ENCODE assay signal across 11 cellular contexts in genomic region chr11:128448487-128448886, GRCh38.
A peak's percentile ranks its signal among the peaks of the same experiment; 100 is the strongest.
DNase-seq lines count a peak whose midpoint lies in the region; ATAC-seq and TF ChIP-seq lines count a peak whose summit lies in the region.
"Had no signal": no experiment of that assay in that cellular context is flagged by ENCODE, and none has a peak within 500 bp of the region (broad histone marks: within the 10 kb centered on the region; RNA-seq: fewer than 3 reads in every experiment).

No MANE protein-coding gene starts in this region.

- DNase-seq in activated T-cell treated with anti-CD3 and anti-CD28 coated beads, Interleukin-2, amount 50 U/mL, for 72 hours: no peak
- DNase-seq in activated T-cell treated with anti-CD3 and anti-CD28 coated beads, Interleukin-2, amount 50 U/mL, for 48 hours: no peak
- DNase-seq in WTC11 (ENCODE audit: low spot score): no peak
- DNase-seq in islet precursor cell: peak; percentile 97
- DNase-seq in type B pancreatic cell (ENCODE audit: extremely low spot score, unreplicated experiment): no peak
- DNase-seq in anterior cingulate cortex (lab: John Stamatoyannopoulos, UW): no peak
- DNase-seq in tibial nerve (ENCODE audit: low spot score in 2 of 2): no peak
- DNase-seq: NCI-H2171; stimulated activated CD4-positive, alpha-beta T cell treated with anti-CD3 and anti-CD28 coated beads, Interleukin-2, amount 100 ng/mL, for 24 hours had no signal

- no peaks in the 10 kb centered on the region for H3K27me3 Mint-ChIP-seq in activated T-cell treated with anti-CD3 and anti-CD28 coated beads, Interleukin-2, amount 50 U/mL, for 72 hours (ENCODE audit: low read depth)
- H3K27me3 Mint-ChIP-seq in WTC11 (ENCODE audit: low read depth) (no peaks in the 10 kb centered on the region), type B pancreatic cell (peaks cover 6% of the 10 kb centered on the region)
- H3K27me3 Mint-ChIP-seq: B cell had no signal

- peak overlapping the region; percentile 71 for H3K27ac Mint-ChIP-seq in activated T-cell treated with anti-CD3 and anti-CD28 coated beads, Interleukin-2, amount 50 U/mL, for 72 hours
- no peak overlapping the region for H3K27ac Mint-ChIP-seq in WTC11
- H3K27ac Mint-ChIP-seq in type B pancreatic cell: peak overlapping the region; percentile 29
- H3K27ac Mint-ChIP-seq: B cell had no signal

- TF ChIP-seq CTCF in WTC11 (IDR thresholded peaks at IDR 0.05) (no peak), type B pancreatic cell (conservative IDR thresholded peaks at IDR 0.05) (no peak), tibial nerve (IDR thresholded peaks at IDR 0.05) (no peak)

- no peaks in the 10 kb centered on the region for H3K36me3 ChIP-seq in tibial nerve

- peak overlapping the region in 1 of 4 donors; percentile 47 for H3K27ac ChIP-seq in tibial nerve

- H3K4me3 ChIP-seq in tibial nerve: no peak overlapping the region

- CTCF ChIA-PET in WTC11 (lab: Charles Lee): no interaction called here

- no peaks in the 10 kb centered on the region for H3K27me3 ChIP-seq in tibial nerve

- H3K36me3 Mint-ChIP-seq in activated T-cell treated with anti-CD3 and anti-CD28 coated beads, Interleukin-2, amount 50 U/mL, for 72 hours (ENCODE audit: insufficient read depth in 2 of 2): peaks cover 5 to 15% of the 10 kb centered on the region in 2 donors
- H3K36me3 Mint-ChIP-seq in WTC11 (no peaks in the 10 kb centered on the region), type B pancreatic cell (no peaks in the 10 kb centered on the region)

- TF ChIP-seq EP300 in tibial nerve (IDR thresholded peaks at IDR 0.05): no peak

- peaks cover 0 to 8% (median 0%) of the 10 kb centered on the region in 4 donors for H3K9me3 ChIP-seq in tibial nerve

- 87 to 94% methylated on average over 4 of the region's 4 CpGs for WGBS in tibial nerve, 2 donors

- peak; percentile 19 to 24 for ATAC-seq in activated T-cell treated with anti-CD3 and anti-CD28 coated beads, Interleukin-2, amount 50 U/mL, for 72 hours (replicated peaks in 1 of 2)
- ATAC-seq in WTC11 (peak; percentile 74), HG02642 (IDR thresholded peaks at IDR 0.05; ENCODE audit: poor library complexity, unreplicated experiment) (no peak)

- POLR2A ChIA-PET in WTC11 (lab: Charles Lee): no interaction called here

- TF ChIP-seq POLR2A in tibial nerve (IDR thresholded peaks at IDR 0.05): no peak

- peaks cover 64% of the 10 kb centered on the region for H3K4me1 Mint-ChIP-seq in activated T-cell treated with anti-CD3 and anti-CD28 coated beads, Interleukin-2, amount 50 U/mL, for 72 hours (ENCODE audit: low read depth)
- H3K4me1 Mint-ChIP-seq in WTC11: no peaks in the 10 kb centered on the region
- H3K4me1 Mint-ChIP-seq in type B pancreatic cell (ENCODE audit: unreplicated experiment): peaks cover 9% of the 10 kb centered on the region

- H3K4me1 ChIP-seq in tibial nerve: peaks cover 0 to 26% (median 16%) of the 10 kb centered on the region in 4 donors

- peaks cover 3 to 7% of the 10 kb centered on the region in 2 donors for H3K9me3 Mint-ChIP-seq in activated T-cell treated with anti-CD3 and anti-CD28 coated beads, Interleukin-2, amount 50 U/mL, for 72 hours
- H3K9me3 Mint-ChIP-seq in WTC11 (no peaks in the 10 kb centered on the region; the same call in 1 of the 2 replicates), type B pancreatic cell (no peaks in the 10 kb centered on the region)

- peak overlapping the region in 1 of 2 donors; percentile 36 for H3K4me3 Mint-ChIP-seq in activated T-cell treated with anti-CD3 and anti-CD28 coated beads, Interleukin-2, amount 50 U/mL, for 72 hours
- H3K4me3 Mint-ChIP-seq in WTC11 (no peak overlapping the region), type B pancreatic cell (no peak overlapping the region)
- H3K4me3 Mint-ChIP-seq: B cell had no signal

TF ChIP-seq in WTC11, 78 proteins besides CTCF, POLR2A, EP300 and RAD21:
- no peak for TF ChIP-seq GABPB1 (CRISPR knock-in tag; IDR thresholded peaks at IDR 0.05)
- no peak for TF ChIP-seq MAX (CRISPR knock-in tag; IDR thresholded peaks at IDR 0.05)
- TF ChIP-seq SOX15 (CRISPR knock-in tag; IDR thresholded peaks at IDR 0.05): no peak
- TF ChIP-seq RELA (CRISPR knock-in tag; IDR thresholded peaks at IDR 0.05; ENCODE audit: borderline replicate concordance): no peak
- no peak for TF ChIP-seq NR2C2 (CRISPR knock-in tag; IDR thresholded peaks at IDR 0.05)
- TF ChIP-seq ZBTB43 (CRISPR knock-in tag; IDR thresholded peaks at IDR 0.05): no peak
- no peak for TF ChIP-seq JAZF1 (CRISPR knock-in tag; IDR thresholded peaks at IDR 0.05)
- no peak for TF ChIP-seq ZNF138 (CRISPR knock-in tag; conservative IDR thresholded peaks at IDR 0.05)
- TF ChIP-seq FOXJ3 (CRISPR knock-in tag; IDR thresholded peaks at IDR 0.05; ENCODE audit: borderline replicate concordance): no peak
